ENCODE assay signal across 22 cellular contexts in the genomic region with DNA sequence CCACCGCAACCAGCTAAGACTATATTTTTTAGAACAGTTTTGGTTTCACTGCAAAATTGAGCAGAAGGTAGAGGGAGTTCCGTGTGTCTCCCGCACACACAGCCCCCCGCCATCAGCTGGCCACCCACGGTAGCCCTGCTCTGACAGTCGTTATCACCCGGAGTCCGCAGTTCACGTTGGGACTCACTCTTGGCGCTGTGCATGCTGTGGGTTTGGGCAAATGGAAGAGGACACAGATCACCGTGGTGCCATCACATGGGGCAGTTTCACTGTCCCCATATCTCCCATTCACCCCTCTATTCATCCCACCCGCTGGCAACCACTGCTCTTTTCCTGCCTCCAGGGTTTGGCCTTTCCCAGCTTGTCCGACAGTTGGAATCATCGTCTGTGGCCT. TPM values are rescaled to one million over a fixed set of nuclear protein-coding genes. Genes with fewer than 3 reads are reported as not detected.
DNase-seq lines count a peak whose midpoint lies in the region; TF ChIP-seq lines count a peak whose summit lies in the region.
"Had no signal": no experiment of that assay in that cellular context is flagged by ENCODE, and none has a peak within 500 bp of the region (broad histone marks: within the 10 kb centered on the region; RNA-seq: fewer than 3 reads in every experiment).

No MANE protein-coding gene starts in this region.

- intact Hi-C loops in CD14-positive monocyte (cut with micrococcal nuclease): loop anchor here (5.0 kb wide), 1 partner anchor 35 kb away; no protein-coding TSS in a partner anchor

- H2AFZ ChIP-seq in neuron (ENCODE audit: low read depth, low read length): no peak overlapping the region

- peaks cover 2 to 4% (median 2%) of the 10 kb centered on the region in 3 donors for H3K27me3 Mint-ChIP-seq in CD14-positive monocyte (ENCODE audit: low read depth in 3 of 3)

- H3K4me3 Mint-ChIP-seq in CD14-positive monocyte: peak overlapping the region in 1 of 2 donors; percentile 73
- H3K4me3 Mint-ChIP-seq: activated naive CD4-positive, alpha-beta T cell treated with anti-CD3 and anti-CD28 coated beads, Interleukin-2, amount 10 ng/mL, durations not matched to agents 7 days and 5 days; activated T-cell treated with anti-CD3 and anti-CD28 coated beads, Interleukin-2, amount 50 U/mL, for 4 hours had no signal

- H3K4me3 ChIP-seq in HUES48 (ENCODE audit: low read depth, low read length) (no peak overlapping the region), iPS-20b (ENCODE audit: low read length) (no peak overlapping the region; the same call in 1 of the 2 replicates), neuron (ENCODE audit: low read length) (peak overlapping the region; percentile 5)
- H3K4me3 ChIP-seq: HAP-1, heart right ventricle, lung, ovary had no signal

- peaks cover 48% of the 10 kb centered on the region for H3K4me1 Mint-ChIP-seq in CD14-positive monocyte

- DNase-seq in CD14-positive monocyte (ENCODE audit: low spot score) (no peak), SIG-M5 (lab: John Stamatoyannopoulos, UW) (no peak), hepatic stellate cell (ENCODE audit: low spot score) (no peak)
- DNase-seq in activated naive CD4-positive, alpha-beta T cell (lab: John Stamatoyannopoulos, UW): no peak
- no peak for DNase-seq in activated naive CD4-positive, alpha-beta T cell treated with anti-CD3 and anti-CD28 coated beads, Interleukin-2, amount 50 U/mL, for 16 hours
- DNase-seq: activated CD4-positive, alpha-beta T cell treated with anti-CD3 and anti-CD28 coated beads for 4 hours; activated naive CD4-positive, alpha-beta T cell treated with anti-CD3 and anti-CD28 coated beads, Interleukin-2, amount 10 ng/mL, durations not matched to agents 7 days and 5 days; activated T-cell treated with anti-CD3 and anti-CD28 coated beads, Interleukin-2, amount 50 U/mL, for 4 hours; anterior cingulate cortex; central memory CD4-positive, alpha-beta T cell; heart right ventricle; Karpas-422; NCI-H187 treated with DMSO at 0.1 percent for 48 hours; NCI-H748 treated with DMSO at 0.1 percent for 48 hours; Right ventricle myocardium superior had no signal

- peak overlapping the region in 6 of 7 donors; percentile 70 to 98 (median 86) for H3K27ac Mint-ChIP-seq in CD14-positive monocyte
- H3K27ac Mint-ChIP-seq: activated naive CD4-positive, alpha-beta T cell treated with anti-CD3 and anti-CD28 coated beads, Interleukin-2, amount 10 ng/mL, durations not matched to agents 7 days and 5 days had no signal

- H3K27ac ChIP-seq in HUES48 (ENCODE audit: low read depth, low read length): peak overlapping the region; percentile 43
- no peak overlapping the region for H3K27ac ChIP-seq in iPS-20b (ENCODE audit: low read length)
- H3K27ac ChIP-seq: C4-2B, heart right ventricle, ovary had no signal

- H3K4me1 ChIP-seq in HUES48 (ENCODE audit: control insufficient read depth, insufficient read depth, low read length) (peaks cover 19% of the 10 kb centered on the region), iPS-20b (ENCODE audit: insufficient read depth, low read length) (peaks cover 9% of the 10 kb centered on the region; the same call in 1 of the 2 replicates), neuron (ENCODE audit: insufficient read depth, low read length) (peaks cover 34% of the 10 kb centered on the region)

- no peak overlapping the region for H3K9ac ChIP-seq in HUES48 (ENCODE audit: low read depth, low read length)
- peak overlapping the region; percentile 47; the same call in 1 of the 2 replicates for H3K9ac ChIP-seq in iPS-20b (ENCODE audit: low read depth, low read length)

- TF ChIP-seq CTCF in CD14-positive monocyte (IDR thresholded peaks at IDR 0.05): no peak

- no peaks in the 10 kb centered on the region for H3K36me3 Mint-ChIP-seq in CD14-positive monocyte
- H3K36me3 Mint-ChIP-seq: activated naive CD4-positive, alpha-beta T cell treated with anti-CD3 and anti-CD28 coated beads, Interleukin-2, amount 10 ng/mL, durations not matched to agents 7 days and 5 days had no signal

- H3K36me3 ChIP-seq in HUES48 (ENCODE audit: control insufficient read depth, insufficient read depth, low read length) (no peaks in the 10 kb centered on the region), iPS-20b (ENCODE audit: insufficient read depth, low read depth, low read length) (no peaks in the 10 kb centered on the region), neuron (ENCODE audit: insufficient read depth, low read length) (no peaks in the 10 kb centered on the region)
- H3K36me3 ChIP-seq: HAP-1, heart right ventricle, ovary had no signal

- H3K9me3 Mint-ChIP-seq in CD14-positive monocyte: peaks cover 0 to 2% (median 0%) of the 10 kb centered on the region in 7 donors
- H3K9me3 Mint-ChIP-seq: activated naive CD4-positive, alpha-beta T cell treated with anti-CD3 and anti-CD28 coated beads, Interleukin-2, amount 10 ng/mL, durations not matched to agents 7 days and 5 days; activated T-cell treated with anti-CD3 and anti-CD28 coated beads, Interleukin-2, amount 50 U/mL, for 4 hours had no signal

- no peaks in the 10 kb centered on the region for H3K27me3 ChIP-seq in HUES48 (ENCODE audit: control insufficient read depth, insufficient read depth, low read length)
- H3K27me3 ChIP-seq in iPS-20b (ENCODE audit: insufficient read depth, low read length): peaks cover 4% of the 10 kb centered on the region; the same call in 1 of the 2 replicates
- H3K27me3 ChIP-seq in neuron (ENCODE audit: insufficient read depth, low read length): no peaks in the 10 kb centered on the region
- H3K27me3 ChIP-seq: ovary had no signal

- no peaks in the 10 kb centered on the region for H3K9me3 ChIP-seq in HUES48 (ENCODE audit: control insufficient read depth, insufficient read depth, low read length)
- no peaks in the 10 kb centered on the region for H3K9me3 ChIP-seq in iPS-20b (ENCODE audit: insufficient read depth, low read depth, low read length)
- H3K9me3 ChIP-seq in neuron (ENCODE audit: low read length): no peaks in the 10 kb centered on the region
- H3K9me3 ChIP-seq: HAP-1, heart right ventricle, ovary had no signal

RNA-seq across cellular contexts. Expression of gene ULK1, which starts 31.8 kb away (rescaled TPM):
- 1 to 10 TPM; 1.0 to 1.3 TPM for polyA plus RNA-seq in CD14-positive monocyte

RNA-seq across cellular contexts. Expression of gene MMP17, which starts 34.4 kb away (rescaled TPM):
- polyA plus RNA-seq in CD14-positive monocyte: 1 to 10 TPM; 2.8 to 3.0 TPM
